Comparison of ENCODE assay signal across 8 cellular contexts in genomic region chr19:8307965-8308866, GRCh38. TPM values are rescaled to one million over a fixed set of nuclear protein-coding genes. Genes with fewer than 3 reads are reported as not detected.
DNase-seq lines count a peak whose midpoint lies in the region; ATAC-seq and TF ChIP-seq lines count a peak whose summit lies in the region.

CD320 (minus strand) TSS chr19:8308358; CDS start chr19:8308290, 68 bp downstream.

- TF ChIP-seq CTCF in fibroblast of pulmonary artery (IDR thresholded peaks at IDR 0.05; ENCODE audit: low read length, missing control alignments): no peak

- peaks cover 40% of the 10 kb centered on the region for H3K36me3 Mint-ChIP-seq in activated T-helper 2 cell treated with anti-CD3 and anti-CD28 coated beads, Interferon-gamma antibody, Interleukin-2, Interleukin-4, amounts not matched to agents 10 μg/mL and 5 μg/mL and 100 μg/mL, durations not matched to agents 14 hours and 24 hours and 36 hours (ENCODE audit: low read depth)
- no peaks in the 10 kb centered on the region for H3K36me3 Mint-ChIP-seq in natural killer cell treated with Interleukin-12 subunit alpha and Interleukin-12 subunit beta and Interleukin-15 and Interleukin-18, amount 100 ng/mL, for 72 hours

- H3K4me3 ChIP-seq in fibroblast of pulmonary artery (replicated peaks; ENCODE audit: low read depth, low read length): peak within 1 kb of the TSS; percentile 66

- H3K4me3 Mint-ChIP-seq in activated T-helper 2 cell treated with anti-CD3 and anti-CD28 coated beads, Interferon-gamma antibody, Interleukin-2, Interleukin-4, amounts not matched to agents 10 μg/mL and 5 μg/mL and 100 μg/mL, durations not matched to agents 14 hours and 24 hours and 36 hours (ENCODE audit: low read depth): peak within 1 kb of the TSS; percentile 88
- peak within 1 kb of the TSS; percentile 79 for H3K4me3 Mint-ChIP-seq in natural killer cell treated with Interleukin-12 subunit alpha and Interleukin-12 subunit beta and Interleukin-15 and Interleukin-18, amount 100 ng/mL, for 72 hours

- peak; percentile 75 for ATAC-seq in GM21619 (IDR thresholded peaks at IDR 0.05; ENCODE audit: unreplicated experiment)
- ATAC-seq in natural killer cell treated with Interleukin-12 subunit alpha and Interleukin-12 subunit beta and Interleukin-15 and Interleukin-18, amount 100 ng/mL, for 72 hours: peak; percentile 94 to 97

- intact Hi-C loops in activated T-helper 2 cell treated with anti-CD3 and anti-CD28 coated beads, Interferon-gamma antibody, Interleukin-2, Interleukin-4, amounts not matched to agents 10 μg/mL and 5 μg/mL and 100 μg/mL, durations not matched to agents 14 hours and 24 hours and 36 hours (cut with micrococcal nuclease): loop anchor here (1.0 kb wide), 1 partner anchor 13 kb away; the partner anchor contains the start of genes NDUFA7 and RPS28

- no peaks in the 10 kb centered on the region for H3K27me3 Mint-ChIP-seq in activated T-helper 2 cell treated with anti-CD3 and anti-CD28 coated beads, Interferon-gamma antibody, Interleukin-2, Interleukin-4, amounts not matched to agents 10 μg/mL and 5 μg/mL and 100 μg/mL, durations not matched to agents 14 hours and 24 hours and 36 hours (ENCODE audit: low read depth)
- no peaks in the 10 kb centered on the region for H3K27me3 Mint-ChIP-seq in natural killer cell treated with Interleukin-12 subunit alpha and Interleukin-12 subunit beta and Interleukin-15 and Interleukin-18, amount 100 ng/mL, for 72 hours

- DNase-seq in DMS153 (lab: John Stamatoyannopoulos, UW): peak; percentile 81
- DNase-seq in LHCN-M2 (ENCODE audit: low read depth): peak; percentile 87
- peak; percentile 95 for DNase-seq in RKO (ENCODE audit: low spot score)
- DNase-seq in activated T-helper 2 cell treated with anti-CD3 and anti-CD28 coated beads, Interferon-gamma antibody, Interleukin-2, Interleukin-4, amounts not matched to agents 10 μg/mL and 5 μg/mL and 100 μg/mL, durations not matched to agents 14 hours and 24 hours and 36 hours (ENCODE audit: low spot score): peak; percentile 85
- peak; percentile 90 for DNase-seq in fibroblast of pulmonary artery (ENCODE audit: low read depth)
- peak; percentile 93 for DNase-seq in natural killer cell treated with Interleukin-12 subunit alpha and Interleukin-12 subunit beta and Interleukin-15 and Interleukin-18, amount 100 ng/mL, for 72 hours (ENCODE audit: low spot score)
- peak; percentile 72 to 96 (median 87) for DNase-seq in stimulated activated naive CD4-positive, alpha-beta T cell (lab: John Stamatoyannopoulos, UW)

- H3K4me1 Mint-ChIP-seq in activated T-helper 2 cell treated with anti-CD3 and anti-CD28 coated beads, Interferon-gamma antibody, Interleukin-2, Interleukin-4, amounts not matched to agents 10 μg/mL and 5 μg/mL and 100 μg/mL, durations not matched to agents 14 hours and 24 hours and 36 hours (ENCODE audit: low read depth): peaks cover 19% of the 10 kb centered on the region
- H3K4me1 Mint-ChIP-seq in natural killer cell treated with Interleukin-12 subunit alpha and Interleukin-12 subunit beta and Interleukin-15 and Interleukin-18, amount 100 ng/mL, for 72 hours (ENCODE audit: low read depth in 2 of 2): peaks cover 25 to 27% of the 10 kb centered on the region in 2 donors

- H3K27ac Mint-ChIP-seq in activated T-helper 2 cell treated with anti-CD3 and anti-CD28 coated beads, Interferon-gamma antibody, Interleukin-2, Interleukin-4, amounts not matched to agents 10 μg/mL and 5 μg/mL and 100 μg/mL, durations not matched to agents 14 hours and 24 hours and 36 hours: peak within 1 kb of the TSS; percentile 88
- peak within 1 kb of the TSS; percentile 68 to 86 for H3K27ac Mint-ChIP-seq in natural killer cell treated with Interleukin-12 subunit alpha and Interleukin-12 subunit beta and Interleukin-15 and Interleukin-18, amount 100 ng/mL, for 72 hours

- H3K9me3 Mint-ChIP-seq in activated T-helper 2 cell treated with anti-CD3 and anti-CD28 coated beads, Interferon-gamma antibody, Interleukin-2, Interleukin-4, amounts not matched to agents 10 μg/mL and 5 μg/mL and 100 μg/mL, durations not matched to agents 14 hours and 24 hours and 36 hours: no peaks in the 10 kb centered on the region
- no peaks in the 10 kb centered on the region for H3K9me3 Mint-ChIP-seq in natural killer cell treated with Interleukin-12 subunit alpha and Interleukin-12 subunit beta and Interleukin-15 and Interleukin-18, amount 100 ng/mL, for 72 hours

RNA-seq across cellular contexts. Expression of gene CD320, which starts in this region (rescaled TPM):
- total RNA-seq in LHCN-M2 (2014; rRNA removed): 157 and 165 TPM in 2 replicates
- polyA plus RNA-seq in LHCN-M2 (2012): 38.7 TPM
- 90.0 and 90.2 TPM in 2 replicates for total RNA-seq in activated T-helper 2 cell treated with anti-CD3 and anti-CD28 coated beads, Interferon-gamma antibody, Interleukin-2, Interleukin-4, amounts not matched to agents 10 μg/mL and 5 μg/mL and 100 μg/mL, durations not matched to agents 14 hours and 24 hours and 36 hours
- total RNA-seq in natural killer cell treated with Interleukin-12 subunit alpha and Interleukin-12 subunit beta and Interleukin-15 and Interleukin-18, amount 100 ng/mL, for 72 hours: 100 to 1,000 TPM in 1 of 2 donors, 10 to 100 TPM in 1; 45.2 to 110 TPM

Comparison
In these comparisons a context has a peak if more than half of its experiments do, and no peak if none do; other contexts are left out.
1. Peak in every context shown above with its lines: DNase-seq, ATAC-seq and H3K4me3 ChIP-seq.